Comparison of ENCODE assay signal across 8 cellular contexts in genomic region chr15:91942676-91943417, GRCh38.
DNase-seq lines count a peak whose midpoint lies in the region; ATAC-seq and TF ChIP-seq lines count a peak whose summit lies in the region.

No MANE protein-coding gene starts in this region.

- no peak overlapping the region for H3K4me3 ChIP-seq in Jurkat, Clone E6-1 (ENCODE audit: low read length)
- peak overlapping the region; percentile 46 to 49 for H3K4me3 ChIP-seq in neutrophil (ENCODE audit: low read depth in 1 of 2, low read length in 1 of 2)

- ATAC-seq in esophagus mucosa (peak; percentile 88), HG03460 (IDR thresholded peaks at IDR 0.05; ENCODE audit: unreplicated experiment) (no peak)

- H3K9me3 ChIP-seq in neutrophil, result no peaks in the 10 kb centered on the region

- peaks cover 3% of the 10 kb centered on the region for H3K27me3 Mint-ChIP-seq in T-helper 2 cell treated with Interferon-gamma antibody and Interleukin-4, amounts not matched to agents 5 μg/mL and 100 μg/mL, for 36 hours (ENCODE audit: low read depth)

- peak overlapping the region; percentile 77 for H3K27ac ChIP-seq in neutrophil

- H3K27ac Mint-ChIP-seq in T-helper 2 cell treated with Interferon-gamma antibody and Interleukin-4, amounts not matched to agents 5 μg/mL and 100 μg/mL, for 36 hours, result peak overlapping the region; percentile 73

- peaks cover 57 to 76% of the 10 kb centered on the region in 2 experiments for H3K4me1 ChIP-seq in neutrophil (ENCODE audit: control insufficient read depth in 1 of 2, insufficient read depth in 1 of 2, low read depth in 1 of 2, low read length in 1 of 2)

- H3K36me3 Mint-ChIP-seq in T-helper 2 cell treated with Interferon-gamma antibody and Interleukin-4, amounts not matched to agents 5 μg/mL and 100 μg/mL, for 36 hours (ENCODE audit: low read depth), result peaks cover 2% of the 10 kb centered on the region

- no peaks in the 10 kb centered on the region for H3K27me3 ChIP-seq in neutrophil

- peaks cover 40% of the 10 kb centered on the region for H3K4me1 Mint-ChIP-seq in T-helper 2 cell treated with Interferon-gamma antibody and Interleukin-4, amounts not matched to agents 5 μg/mL and 100 μg/mL, for 36 hours (ENCODE audit: low read depth)

- H3K4me3 Mint-ChIP-seq in T-helper 2 cell treated with Interferon-gamma antibody and Interleukin-4, amounts not matched to agents 5 μg/mL and 100 μg/mL, for 36 hours, result peak overlapping the region; percentile 81

- TF ChIP-seq CTCF in neutrophil (IDR thresholded peaks at IDR 0.05), result no peak

- H3K36me3 ChIP-seq in neutrophil, result no peaks in the 10 kb centered on the region

- no peaks in the 10 kb centered on the region for H3K9me3 Mint-ChIP-seq in T-helper 2 cell treated with Interferon-gamma antibody and Interleukin-4, amounts not matched to agents 5 μg/mL and 100 μg/mL, for 36 hours

- DNase-seq in activated T-cell treated with anti-CD3 and anti-CD28 coated beads for 24 hours (ENCODE audit: low read depth), result peak; percentile 17
- no peak for DNase-seq in activated T-cell treated with anti-CD3 and anti-CD28 coated beads for 4 hours
- peak; percentile 57 for DNase-seq in Jurkat, Clone E6-1 (ENCODE audit: low read depth, low spot score)
- peak; percentile 50 for DNase-seq in T-helper 2 cell treated with Interferon-gamma antibody and Interleukin-4, amounts not matched to agents 5 μg/mL and 100 μg/mL, for 36 hours (ENCODE audit: low spot score)
- DNase-seq in effector CD4-positive, alpha-beta T cell, result no peak

Comparison
In these comparisons a context has a peak if more than half of its experiments do, and no peak if none do; other contexts are left out.
1. DNase-seq: peak in activated T-cell treated with anti-CD3 and anti-CD28 coated beads for 24 hours (single experiment), Jurkat, Clone E6-1 (single experiment) and T-helper 2 cell treated with Interferon-gamma antibody and Interleukin-4, amounts not matched to agents 5 μg/mL and 100 μg/mL, for 36 hours (single experiment); none in activated T-cell treated with anti-CD3 and anti-CD28 coated beads for 4 hours (single experiment) and effector CD4-positive, alpha-beta T cell (single experiment).